ENCODE assay signal across 19 cellular contexts in the genomic region with DNA sequence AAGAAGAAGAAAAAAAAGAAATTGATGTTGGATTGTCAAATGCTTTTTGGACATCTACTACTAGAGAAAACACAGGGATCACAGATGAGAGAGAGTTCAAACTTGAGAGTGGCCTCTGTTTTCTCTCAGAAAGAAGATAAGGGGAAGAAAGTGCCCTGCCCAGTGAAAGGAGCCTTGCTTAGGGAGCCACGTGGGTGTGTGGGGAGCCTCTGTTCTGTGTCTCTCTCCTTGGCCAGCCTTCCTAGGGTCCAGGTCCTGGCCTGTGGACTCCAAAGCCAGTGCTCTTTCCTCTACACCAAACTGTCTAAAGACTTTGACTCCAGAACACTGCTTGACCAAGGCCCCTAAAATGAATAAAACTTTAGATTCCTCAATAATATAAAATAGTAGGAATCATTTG. TPM values are rescaled to one million over a fixed set of nuclear protein-coding genes. Genes with fewer than 3 reads are reported as not detected.
DNase-seq lines count a peak whose midpoint lies in the region; ATAC-seq, FAIRE-seq and TF ChIP-seq lines count a peak whose summit lies in the region.
"Had no signal": no experiment of that assay in that cellular context is flagged by ENCODE, and none has a peak within 500 bp of the region (broad histone marks: within the 10 kb centered on the region; RNA-seq: fewer than 3 reads in every experiment).

No MANE protein-coding gene starts in this region.

- H3K9me2 ChIP-seq in hepatocyte (replicated peaks; ENCODE audit: insufficient read depth): no peaks in the 10 kb centered on the region

- ATAC-seq in K562 (peak; percentile 67), HepG2 (no peak), HG03280 (IDR thresholded peaks at IDR 0.05; ENCODE audit: unreplicated experiment) (no peak)
- ATAC-seq in effector memory CD8-positive, alpha-beta T cell (replicated peaks): no peak
- ATAC-seq: GM12878 had no signal

- intact Hi-C loops in K562 (cut with micrococcal nuclease) (no loop called here), HepG2 (cut with micrococcal nuclease; ENCODE audit: unreplicated experiment) (no loop called here)

- POLR2A ChIA-PET in K562 (lab: Yijun Ruan, JAX) (interaction anchor here (0.6 kb wide), 1 partner anchor 52 kb away, joined by 3 read pairs; no protein-coding TSS in a partner anchor), HepG2 (lab: Yijun Ruan, JAX) (no interaction called here)

- H2AFZ ChIP-seq in K562 (ENCODE audit: low read depth, low read length): peak overlapping the region; percentile 79; the same call in 1 of the 2 replicates
- H2AFZ ChIP-seq in hepatocyte: no peak overlapping the region
- no peak overlapping the region for H2AFZ ChIP-seq in smooth muscle cell (ENCODE audit: low read depth)
- no peak overlapping the region for H2AFZ ChIP-seq in HepG2 (ENCODE audit: low read length)
- H2AFZ ChIP-seq: GM23248 had no signal

- WGBS in K562 (ENCODE audit: insufficient coverage, low coverage, missing lambda C conversion rate): 0% methylated on average over 1 of the region's 1 CpG
- whole genome bisulfite sequencing in hepatocyte (ENCODE audit: low lambda C conversion rate, missing lambda C conversion rate): 21% methylated on average over 1 of the region's 1 CpG
- WGBS in smooth muscle cell (ENCODE audit: low lambda C conversion rate): 17% methylated on average over 1 of the region's 1 CpG
- WGBS in HepG2 (ENCODE audit: low lambda C conversion rate): 0% methylated on average over 1 of the region's 1 CpG

- CTCF ChIA-PET in K562 (lab: Yijun Ruan, JAX; ENCODE audit: low intra/inter-chr PET ratio) (no interaction called here), HepG2 (lab: Yijun Ruan, JAX; ENCODE audit: low intra/inter-chr PET ratio, low total read pairs) (no interaction called here)

- H3K36me3 ChIP-seq in K562 (ENCODE audit: control insufficient read depth, insufficient read depth, low read length) (no peaks in the 10 kb centered on the region), hepatocyte (replicated peaks; ENCODE audit: insufficient read depth, low read depth) (no peaks in the 10 kb centered on the region), smooth muscle cell (ENCODE audit: low read depth) (no peaks in the 10 kb centered on the region), HepG2 (replicated peaks in 1 of 2; ENCODE audit: control insufficient read depth in 1 of 2, insufficient read depth in 2 of 2, low read length in 2 of 2) (no peaks in the 10 kb centered on the region)
- H3K36me3 ChIP-seq: BLaER1, HAP-1 had no signal

- no peak overlapping the region for H3K4me3 Mint-ChIP-seq in effector memory CD8-positive, alpha-beta T cell
- H3K4me3 Mint-ChIP-seq: CD14-positive monocyte; CD4-positive, alpha-beta memory T cell; IgD-negative memory B cell had no signal

- peak; percentile 35 for DNase-seq in activated CD8-positive, alpha-beta memory T cell treated with anti-CD3 and anti-CD28 coated beads for 24 hours
- no peak for DNase-seq in activated CD8-positive, alpha-beta memory T cell treated with anti-CD3 and anti-CD28 coated beads, Interleukin-2, amount 50 U/mL, for 48 hours
- DNase-seq in K562 (ENCODE audit: extremely low read depth in 1 of 4, low spot score in 3 of 4) (peak; percentile 45 to 66 (median 54)), hepatocyte (ENCODE audit: low spot score) (no peak), smooth muscle cell (lab: John Stamatoyannopoulos, UW; ENCODE audit: unreplicated experiment) (no peak), HepG2 (ENCODE audit: low spot score) (no peak)
- no peak for DNase-seq in effector memory CD8-positive, alpha-beta T cell
- DNase-seq: 8988T; CD4-positive, alpha-beta memory T cell; DMS79 treated with DMSO at 0.1 percent for 48 hours; GM23248 had no signal

- peaks cover 25 to 27% of the 10 kb centered on the region in 2 donors for H3K27me3 Mint-ChIP-seq in effector memory CD8-positive, alpha-beta T cell
- H3K27me3 Mint-ChIP-seq: IgD-negative memory B cell had no signal

- TF ChIP-seq POLR2A in K562 (conservative IDR thresholded peaks at IDR 0.05): no peak
- no peak for TF ChIP-seq POLR2A in HepG2 (IDR thresholded peaks at IDR 0.05; ENCODE audit: insufficient read depth in 1 of 2, low read depth in 2 of 2, low read length in 2 of 2)

- H3K4me1 Mint-ChIP-seq in effector memory CD8-positive, alpha-beta T cell (ENCODE audit: low read depth in 2 of 2): peaks cover 0 to 2% of the 10 kb centered on the region in 2 donors
- H3K4me1 Mint-ChIP-seq: CD4-positive, alpha-beta memory T cell had no signal

- H3K27ac ChIP-seq in K562 (ENCODE audit: extremely low read depth, low read depth, low read length) (no peak overlapping the region; the same call in 1 of the 3 replicates), hepatocyte (peak overlapping the region; percentile 22), smooth muscle cell (ENCODE audit: low read depth) (peak overlapping the region; percentile 87), HepG2 (ENCODE audit: extremely low read length, insufficient read depth, low read length) (no peak overlapping the region)
- H3K27ac ChIP-seq: BLaER1, GM23248 had no signal

- H3K36me3 Mint-ChIP-seq in effector memory CD8-positive, alpha-beta T cell (ENCODE audit: insufficient read depth): peaks cover 2% of the 10 kb centered on the region
- H3K36me3 Mint-ChIP-seq: CD14-positive monocyte; CD4-positive, alpha-beta memory T cell; IgD-negative memory B cell had no signal

- H3K4me3 ChIP-seq in K562 (no peak overlapping the region), hepatocyte (no peak overlapping the region), smooth muscle cell (no peak overlapping the region), HepG2 (replicated peaks in 1 of 3; ENCODE audit: insufficient read depth in 1 of 3, low read depth in 2 of 3, low read length in 3 of 3) (no peak overlapping the region)
- H3K4me3 ChIP-seq: BLaER1, GM12878, GM23248, HAP-1 had no signal

- BruUV-seq in K562 (replicated peaks; lab: Mats Ljungman, UMichigan) (no TSS peak), HepG2 (replicated peaks; lab: Mats Ljungman, UMichigan) (no TSS peak)

- H3K79me2 ChIP-seq in K562 (ENCODE audit: control insufficient read depth, insufficient read depth, low read length) (no peaks in the 10 kb centered on the region), hepatocyte (no peaks in the 10 kb centered on the region), smooth muscle cell (ENCODE audit: low read depth) (no peaks in the 10 kb centered on the region), HepG2 (ENCODE audit: insufficient read depth, low read length) (no peaks in the 10 kb centered on the region)

- no peak overlapping the region; the same call in 1 of the 2 replicates for H3K4me2 ChIP-seq in K562 (ENCODE audit: insufficient read depth, low read length)
- no peak overlapping the region for H3K4me2 ChIP-seq in hepatocyte
- H3K4me2 ChIP-seq in smooth muscle cell: no peak overlapping the region
- no peak overlapping the region for H3K4me2 ChIP-seq in HepG2 (ENCODE audit: low read depth, low read length)
- H3K4me2 ChIP-seq: BLaER1 had no signal

- H3K27me3 ChIP-seq in K562 (ENCODE audit: control insufficient read depth in 2 of 2, insufficient read depth in 2 of 2, low read length in 2 of 2) (no peaks in the 10 kb centered on the region), hepatocyte (no peaks in the 10 kb centered on the region), smooth muscle cell (ENCODE audit: low read depth) (no peaks in the 10 kb centered on the region), HepG2 (ENCODE audit: control insufficient read depth in 1 of 2, insufficient read depth in 2 of 2, low read length in 2 of 2) (peaks cover 4 to 8% of the 10 kb centered on the region in 2 experiments; a peak in 3 of 5 replicates)
- H3K27me3 ChIP-seq: BLaER1 had no signal

- H3K9me3 ChIP-seq in K562 (replicated peaks; ENCODE audit: control insufficient read depth, insufficient read depth, low read depth, low read length) (no peaks in the 10 kb centered on the region), hepatocyte (ENCODE audit: low read depth) (no peaks in the 10 kb centered on the region), smooth muscle cell (replicated peaks; ENCODE audit: low read depth) (no peaks in the 10 kb centered on the region), HepG2 (ENCODE audit: low read length) (no peaks in the 10 kb centered on the region)
- H3K9me3 ChIP-seq: BLaER1, HAP-1 had no signal

- H3F3A ChIP-seq in smooth muscle cell (ENCODE audit: low read depth): peaks cover 24% of the 10 kb centered on the region

- TF ChIP-seq EP300 in K562 (IDR thresholded peaks at IDR 0.05; ENCODE audit: low read length): no peak
- TF ChIP-seq EP300 in HepG2 (IDR thresholded peaks at IDR 0.05; ENCODE audit: low read depth in 2 of 2, low read length in 2 of 2): no peak
- TF ChIP-seq EP300 in HepG2 (CRISPR knock-in tag; IDR thresholded peaks at IDR 0.05; ENCODE audit: borderline replicate concordance): no peak

- no peak overlapping the region for H3K9ac ChIP-seq in K562 (ENCODE audit: insufficient read depth in 1 of 2, low read depth in 2 of 2, low read length in 2 of 2)
- H3K9ac ChIP-seq in smooth muscle cell (ENCODE audit: low read depth): no peak overlapping the region
- no peak overlapping the region for H3K9ac ChIP-seq in HepG2 (ENCODE audit: insufficient read depth, low read depth, low read length)
- H3K9ac ChIP-seq: BLaER1, GM23248 had no signal

- TF ChIP-seq RAD21 in K562 (CRISPR knock-in tag; conservative IDR thresholded peaks at IDR 0.05 in 1 of 2, IDR thresholded peaks at IDR 0.05 in 1 of 2): no peak
- TF ChIP-seq RAD21 in HepG2 (CRISPR knock-in tag; IDR thresholded peaks at IDR 0.05): no peak

- H3K9me1 ChIP-seq in K562 (ENCODE audit: control insufficient read depth, insufficient read depth, low read length): no peaks in the 10 kb centered on the region

- H3K9me3 Mint-ChIP-seq in effector memory CD8-positive, alpha-beta T cell: no peaks in the 10 kb centered on the region
- H3K9me3 Mint-ChIP-seq: CD4-positive, alpha-beta memory T cell; IgD-negative memory B cell had no signal

- in situ Hi-C loops in K562 (cut with MboI) (no loop called here), HepG2 (cut with HindIII; ENCODE audit: extremely low pct_ligation_motif_present, low pct_unique_long_range_greater_than_20kb) (no loop called here)

- FAIRE-seq in K562 (lab: Jason Lieb, UNC) (peak; percentile 59), HepG2 (lab: Jason Lieb, UNC) (no peak)
- FAIRE-seq: GM12878 had no signal

- H4K20me1 ChIP-seq in K562 (replicated peaks; ENCODE audit: control insufficient read depth, insufficient read depth, low read length) (no peaks in the 10 kb centered on the region), hepatocyte (ENCODE audit: insufficient read depth, poor library complexity, severe bottlenecking) (no peaks in the 10 kb centered on the region), smooth muscle cell (ENCODE audit: low read depth) (no peaks in the 10 kb centered on the region), HepG2 (ENCODE audit: insufficient read depth, low read length) (no peaks in the 10 kb centered on the region)
- H4K20me1 ChIP-seq: BLaER1 had no signal

- H3K27ac Mint-ChIP-seq in effector memory CD8-positive, alpha-beta T cell: no peak overlapping the region
- H3K27ac Mint-ChIP-seq: CD4-positive, alpha-beta memory T cell; IgD-negative memory B cell had no signal

- H3K4me1 ChIP-seq in K562 (replicated peaks in 1 of 2; ENCODE audit: control insufficient read depth in 2 of 2, insufficient read depth in 2 of 2, low read length in 2 of 2): peaks cover 18 to 23% of the 10 kb centered on the region in 2 experiments
- H3K4me1 ChIP-seq in hepatocyte (ENCODE audit: insufficient read depth): peaks cover 12% of the 10 kb centered on the region
- peaks cover 27% of the 10 kb centered on the region for H3K4me1 ChIP-seq in smooth muscle cell (ENCODE audit: low read depth)
- peaks cover 12% of the 10 kb centered on the region; the same call in 1 of the 2 replicates for H3K4me1 ChIP-seq in HepG2 (ENCODE audit: insufficient read depth, low read length)
- H3K4me1 ChIP-seq: HAP-1 had no signal

- TF ChIP-seq CTCF in K562 (IDR thresholded peaks at IDR 0.05 in 2 of 3, conservative IDR thresholded peaks at IDR 0.05 in 1 of 3; ENCODE audit: insufficient read depth in 2 of 3, low read depth in 1 of 3, low read length in 3 of 3) (no peak), hepatocyte (IDR thresholded peaks at IDR 0.05; ENCODE audit: poor library complexity) (no peak), smooth muscle cell (IDR thresholded peaks at IDR 0.05; ENCODE audit: borderline replicate concordance, insufficient read depth, poor library complexity, severe bottlenecking) (no peak), HepG2 (CRISPR knock-in tag; IDR thresholded peaks at IDR 0.05) (no peak)

RNA-seq across cellular contexts. Expression of gene COL15A1, which starts 22.0 kb away (rescaled TPM):
- total RNA-seq in K562 (2011; cell fraction: chromatin; rRNA removed; ENCODE audit: low replicate concordance): 5.0 and 10.1 TPM in 2 replicates
- 5.9 and 9.3 TPM in 2 replicates for total RNA-seq in K562 (2011; cell fraction: nucleolus; rRNA removed)
- total RNA-seq in K562 (2011; cell fraction: nucleoplasm; rRNA removed): 6.6 and 7.6 TPM in 2 replicates
- total RNA-seq in K562 (2014; rRNA removed): 3.5 and 3.9 TPM in 2 replicates
- total RNA-seq in K562 (2014; rRNA removed; fragmentation: Illumina TruSeq; extraction: Trizol): 2.0 and 2.3 TPM in 2 replicates
- 3.0 and 3.2 TPM in 2 replicates for total RNA-seq in K562 (2015; rRNA removed; fragmentation: Illumina TruSeq; extraction: Trizol)
- 4.9 and 5.1 TPM in 2 replicates for total RNA-seq in K562 (2021)
- polyA plus RNA-seq in K562 (2011; rRNA removed): 0.72 and 1.7 TPM in 2 replicates
- 0.96 and 2.9 TPM in 2 replicates for polyA plus RNA-seq in K562 (2011; cell fraction: cytosol; rRNA removed)
- 1.2 and 2.8 TPM in 2 replicates for polyA plus RNA-seq in K562 (2011; cell fraction: nucleus; rRNA removed)
- 5.8 and 27.6 TPM in 2 replicates for polyA plus RNA-seq in K562 (2012)
- 3.2 TPM in 2 replicates for polyA plus RNA-seq in K562 (2014; fragmentation: Illumina TruSeq; extraction: Trizol)
- under 1 TPM; 0.46 to 0.68 TPM for polyA plus RNA-seq in K562 (2014; fragmentation: Nextera tagmentation; extraction: Ambion mirVana)
- polyA plus RNA-seq in K562 (2014; rRNA removed): 2.6 TPM in 2 replicates
- polyA minus RNA-seq in K562 (2011; rRNA and poly(A)+ RNA removed): 0.87 and 2.1 TPM in 2 replicates
- 2.7 and 5.7 TPM in 2 replicates for polyA minus RNA-seq in K562 (2011; cell fraction: cytosol; rRNA and poly(A)+ RNA removed)
- polyA minus RNA-seq in K562 (2011; cell fraction: nucleus; rRNA and poly(A)+ RNA removed): 1.1 and 1.5 TPM in 2 replicates
- total RNA-seq in hepatocyte: 105 and 106 TPM in 2 replicates
- 87.2 and 97.6 TPM in 2 replicates for polyA plus RNA-seq in hepatocyte
- 222 and 313 TPM in 2 replicates for total RNA-seq in smooth muscle cell
- 167 and 293 TPM in 2 replicates for polyA plus RNA-seq in smooth muscle cell
- not detected in 2 replicates for total RNA-seq in HepG2 (2016; rRNA removed; fragmentation: Illumina TruSeq; extraction: Trizol)
- total RNA-seq in HepG2 (2016; cell fraction: cytosol; rRNA removed; fragmentation: Illumina TruSeq; extraction: Trizol; ENCODE audit: low read depth): not detected in 2 replicates
- not detected in 2 replicates for total RNA-seq in HepG2 (2016; cell fraction: insoluble cytoplasmic fraction; rRNA removed; fragmentation: Illumina TruSeq; extraction: Trizol)
- total RNA-seq in HepG2 (2016; cell fraction: membrane; rRNA removed; fragmentation: Illumina TruSeq; extraction: Trizol): not detected in 2 replicates
- not detected in 2 replicates for total RNA-seq in HepG2 (2016; cell fraction: nucleus; rRNA removed; fragmentation: Illumina TruSeq; extraction: Trizol)
- polyA plus RNA-seq in HepG2 (2011; rRNA removed): not detected in 2 replicates
- polyA plus RNA-seq in HepG2 (2011; cell fraction: cytosol; rRNA removed): not detected in 2 replicates
- not detected in 2 replicates for polyA plus RNA-seq in HepG2 (2011; cell fraction: nucleus; rRNA removed)
- not detected in 2 replicates for polyA plus RNA-seq in HepG2 (2012)
- polyA plus RNA-seq in HepG2 (2016; cell fraction: cytosol; fragmentation: Illumina TruSeq; extraction: Trizol; ENCODE audit: low read depth): not detected in 2 replicates
- polyA plus RNA-seq in HepG2 (2016; cell fraction: insoluble cytoplasmic fraction; fragmentation: Illumina TruSeq; extraction: Trizol; ENCODE audit: low read depth): not detected in 2 replicates
- polyA plus RNA-seq in HepG2 (2016; cell fraction: membrane; fragmentation: Illumina TruSeq; extraction: Trizol; ENCODE audit: low read depth): not detected in 2 replicates
- polyA plus RNA-seq in HepG2 (2016; cell fraction: nucleus; fragmentation: Illumina TruSeq; extraction: Trizol; ENCODE audit: insufficient read depth, low read depth): not detected in 2 replicates
- 2.3 TPM in 1 of 2 replicates, not detected in the other for polyA minus RNA-seq in HepG2 (2011; rRNA and poly(A)+ RNA removed; ENCODE audit: low replicate concordance)
- not detected in 2 replicates for polyA minus RNA-seq in HepG2 (2011; cell fraction: cytosol; rRNA and poly(A)+ RNA removed)
- polyA minus RNA-seq in HepG2 (2011; cell fraction: nucleus; rRNA and poly(A)+ RNA removed): not detected in 2 replicates
- total RNA-seq: CD4-positive, alpha-beta memory T cell; G401; HT-29 had no signal
- polyA plus RNA-seq: CD4-positive, alpha-beta memory T cell had no signal

Comparison
In these comparisons a context has a peak if more than half of its experiments do, and no peak if none do; other contexts are left out.
1. DNase-seq: peak in activated CD8-positive, alpha-beta memory T cell treated with anti-CD3 and anti-CD28 coated beads for 24 hours (single experiment) and K562 (4 of 4); none in activated CD8-positive, alpha-beta memory T cell treated with anti-CD3 and anti-CD28 coated beads, Interleukin-2, amount 50 U/mL, for 48 hours (single experiment), hepatocyte (single experiment), smooth muscle cell (single experiment), HepG2 (single experiment) and effector memory CD8-positive, alpha-beta T cell (0 of 3).
2. H3K27ac ChIP-seq: peak in hepatocyte (single experiment) and smooth muscle cell (single experiment); none in K562 (single experiment) and HepG2 (single experiment).